ENCODE assay signal across 15 cellular contexts in the genomic region with DNA sequence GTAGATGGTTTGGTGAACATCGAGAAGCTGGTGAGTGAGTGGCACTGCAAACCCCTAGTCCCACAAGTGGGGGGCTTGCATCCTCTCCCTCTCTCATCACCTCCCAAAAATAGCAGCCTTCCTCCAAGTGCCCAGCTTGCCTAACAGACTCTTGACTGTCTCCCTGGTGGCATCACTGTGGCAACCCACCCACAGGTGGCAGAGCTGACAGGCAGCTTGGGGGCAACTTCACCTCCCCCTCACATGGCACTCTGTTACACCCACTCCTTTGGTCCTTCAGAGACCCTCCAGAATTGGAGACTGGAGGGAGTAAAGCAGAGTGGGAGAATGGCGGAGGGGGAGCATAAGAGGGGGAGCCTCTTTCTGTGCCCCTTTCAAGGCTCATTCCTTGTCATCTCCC. TPM values are rescaled to one million over a fixed set of nuclear protein-coding genes. Genes with fewer than 3 reads are reported as not detected.
DNase-seq lines count a peak whose midpoint lies in the region; ATAC-seq and TF ChIP-seq lines count a peak whose summit lies in the region.
"Had no signal": no experiment of that assay in that cellular context is flagged by ENCODE, and none has a peak within 500 bp of the region (broad histone marks: within the 10 kb centered on the region; RNA-seq: fewer than 3 reads in every experiment).

No MANE protein-coding gene starts in this region.

- POLR2A ChIA-PET in activated CD4-positive, alpha-beta T cell treated with anti-CD3 and anti-CD28 coated beads, Interleukin-2, amount 10 ng/mL, durations not matched to agents 7 days and 5 days (lab: Charles Lee): no interaction called here
- POLR2A ChIA-PET in CD4-positive, alpha-beta memory T cell (lab: Charles Lee; ENCODE audit: partially characterized antibody): interaction anchor here (2.2 kb wide), 1 partner anchor 139 kb away, joined by 6 read pairs; a partner anchor contains a TSS

- intact Hi-C loops in activated CD4-positive, alpha-beta T cell treated with anti-CD3 and anti-CD28 coated beads, Interleukin-2, amount 10 ng/mL, durations not matched to agents 24 days and 14 days (cut with micrococcal nuclease): loop anchor here (10.0 kb wide), 1 partner anchor 178 kb away; a partner anchor contains a TSS
- intact Hi-C loops in Right ventricle myocardium superior (cut with DNase I): no loop called here
- intact Hi-C loops in CD4-positive, alpha-beta memory T cell (cut with micrococcal nuclease): no loop called here

- no peak for ATAC-seq in stimulated activated effector memory CD8-positive, alpha-beta T cell treated with anti-CD3 and anti-CD28 coated beads, Interleukin-12 subunit alpha, Interleukin-12 subunit beta, amount 100 ng/mL, for 72 hours
- ATAC-seq in Right ventricle myocardium superior (ENCODE audit: poor library complexity) (no peak), foreskin keratinocyte (no peak)

- H3K27ac ChIP-seq in caudate nucleus (ENCODE audit: low read depth, low read length) (peak overlapping the region; percentile 39), foreskin keratinocyte (no peak overlapping the region)
- no peak overlapping the region for H3K27ac ChIP-seq in CD4-positive, alpha-beta memory T cell (ENCODE audit: low read depth, low read length)
- H3K27ac ChIP-seq: HL-60, SJSA1 had no signal

- no peak overlapping the region for H3K4me3 ChIP-seq in CD4-positive, alpha-beta memory T cell (ENCODE audit: low read length in 2 of 2)
- H3K4me3 ChIP-seq: SJSA1 had no signal

- H3K36me3 ChIP-seq in CD4-positive, alpha-beta memory T cell (ENCODE audit: insufficient read depth, low read length): no peaks in the 10 kb centered on the region
- H3K36me3 ChIP-seq: SJSA1 had no signal

- no peak for DNase-seq in activated CD4-positive, alpha-beta T cell treated with anti-CD3 and anti-CD28 coated beads, Interleukin-2, amount 10 ng/mL, durations not matched to agents 7 days and 5 days
- no peak for DNase-seq in activated CD4-positive, alpha-beta T cell treated with anti-CD3 and anti-CD28 coated beads, Interleukin-2, amount 10 ng/mL, durations not matched to agents 24 days and 14 days
- DNase-seq in caudate nucleus (lab: John Stamatoyannopoulos, UW) (peak in 4 of 61 donors; percentile 17 to 43 (median 30)), Right ventricle myocardium superior (no peak), foreskin keratinocyte (no peak)
- no peak for DNase-seq in stimulated activated effector memory CD8-positive, alpha-beta T cell treated with anti-CD3 and anti-CD28 coated beads, Interleukin-12 subunit alpha, Interleukin-12 subunit beta, amount 100 ng/mL, for 72 hours (ENCODE audit: low spot score in 2 of 2)
- no peak for DNase-seq in CD4-positive, alpha-beta memory T cell
- DNase-seq: 8988T, COR-L47, HFFc6, NCI-H187, NCI-H526 treated with DMSO at 0.1 percent for 48 hours had no signal

- CTCF ChIA-PET in activated CD4-positive, alpha-beta T cell treated with anti-CD3 and anti-CD28 coated beads, Interleukin-2, amount 10 ng/mL, durations not matched to agents 7 days and 5 days (lab: Charles Lee): interaction anchor here (1.0 to 2.5 kb wide), 8 partner anchors 8 to 162 kb away, joined by 3 to 14 read pairs (median 4); a partner anchor contains a TSS
- CTCF ChIA-PET in CD4-positive, alpha-beta memory T cell (lab: Charles Lee; ENCODE audit: partially characterized antibody): interaction anchor here (0.8 to 6.3 kb wide), 15 partner anchors 10 to 235 kb away, joined by 3 to 100 read pairs (median 8); a partner anchor contains a TSS

- no peak overlapping the region for H3K27ac Mint-ChIP-seq in activated CD4-positive, alpha-beta T cell treated with anti-CD3 and anti-CD28 coated beads, Interleukin-2, amount 10 ng/mL, durations not matched to agents 7 days and 5 days
- H3K27ac Mint-ChIP-seq in activated CD4-positive, alpha-beta T cell treated with anti-CD3 and anti-CD28 coated beads, Interleukin-2, amount 10 ng/mL, durations not matched to agents 24 days and 14 days: no peak overlapping the region
- H3K27ac Mint-ChIP-seq in IgD-negative memory B cell: peak overlapping the region in 2 of 3 donors; percentile 46 to 92
- H3K27ac Mint-ChIP-seq in stimulated activated effector memory CD8-positive, alpha-beta T cell treated with anti-CD3 and anti-CD28 coated beads, Interleukin-12 subunit alpha, Interleukin-12 subunit beta, amount 100 ng/mL, for 72 hours: peak overlapping the region; percentile 80
- H3K27ac Mint-ChIP-seq in CD4-positive, alpha-beta memory T cell: no peak overlapping the region
- H3K27ac Mint-ChIP-seq: HFFc6 had no signal

- H3K4me1 Mint-ChIP-seq in activated CD4-positive, alpha-beta T cell treated with anti-CD3 and anti-CD28 coated beads, Interleukin-2, amount 10 ng/mL, durations not matched to agents 7 days and 5 days: peaks cover 27% of the 10 kb centered on the region
- H3K4me1 Mint-ChIP-seq in activated CD4-positive, alpha-beta T cell treated with anti-CD3 and anti-CD28 coated beads, Interleukin-2, amount 10 ng/mL, durations not matched to agents 24 days and 14 days: peaks cover 8% of the 10 kb centered on the region
- H3K4me1 Mint-ChIP-seq in IgD-negative memory B cell: peaks cover 5% of the 10 kb centered on the region in 3 donors
- peaks cover 5% of the 10 kb centered on the region for H3K4me1 Mint-ChIP-seq in stimulated activated effector memory CD8-positive, alpha-beta T cell treated with anti-CD3 and anti-CD28 coated beads, Interleukin-12 subunit alpha, Interleukin-12 subunit beta, amount 100 ng/mL, for 72 hours
- peaks cover 0 to 11% (median 7%) of the 10 kb centered on the region in 4 donors for H3K4me1 Mint-ChIP-seq in CD4-positive, alpha-beta memory T cell

- H3K27me3 ChIP-seq in foreskin keratinocyte: no peaks in the 10 kb centered on the region
- H3K27me3 ChIP-seq in CD4-positive, alpha-beta memory T cell (ENCODE audit: insufficient read depth, low read length): no peaks in the 10 kb centered on the region
- H3K27me3 ChIP-seq: SJSA1 had no signal

- H3K27me3 Mint-ChIP-seq in activated CD4-positive, alpha-beta T cell treated with anti-CD3 and anti-CD28 coated beads, Interleukin-2, amount 10 ng/mL, durations not matched to agents 7 days and 5 days: peaks cover 8% of the 10 kb centered on the region
- peaks cover 6% of the 10 kb centered on the region for H3K27me3 Mint-ChIP-seq in activated CD4-positive, alpha-beta T cell treated with anti-CD3 and anti-CD28 coated beads, Interleukin-2, amount 10 ng/mL, durations not matched to agents 24 days and 14 days
- H3K27me3 Mint-ChIP-seq in IgD-negative memory B cell: no peaks in the 10 kb centered on the region
- H3K27me3 Mint-ChIP-seq in CD4-positive, alpha-beta memory T cell: no peaks in the 10 kb centered on the region

- H3K4me1 ChIP-seq in foreskin keratinocyte: no peaks in the 10 kb centered on the region
- H3K4me1 ChIP-seq in CD4-positive, alpha-beta memory T cell (ENCODE audit: insufficient read depth, low read length): peaks cover 6% of the 10 kb centered on the region

- H3K36me3 Mint-ChIP-seq in activated CD4-positive, alpha-beta T cell treated with anti-CD3 and anti-CD28 coated beads, Interleukin-2, amount 10 ng/mL, durations not matched to agents 7 days and 5 days (ENCODE audit: low read depth): no peaks in the 10 kb centered on the region
- peaks cover 6% of the 10 kb centered on the region for H3K36me3 Mint-ChIP-seq in activated CD4-positive, alpha-beta T cell treated with anti-CD3 and anti-CD28 coated beads, Interleukin-2, amount 10 ng/mL, durations not matched to agents 24 days and 14 days (ENCODE audit: low read depth)
- peaks cover 2% of the 10 kb centered on the region for H3K36me3 Mint-ChIP-seq in IgD-negative memory B cell
- H3K36me3 Mint-ChIP-seq in stimulated activated effector memory CD8-positive, alpha-beta T cell treated with anti-CD3 and anti-CD28 coated beads, Interleukin-12 subunit alpha, Interleukin-12 subunit beta, amount 100 ng/mL, for 72 hours: no peaks in the 10 kb centered on the region
- peaks cover 0 to 2% of the 10 kb centered on the region in 2 donors for H3K36me3 Mint-ChIP-seq in CD4-positive, alpha-beta memory T cell

- TF ChIP-seq CTCF in foreskin keratinocyte (conservative IDR thresholded peaks at IDR 0.05): no peak

- H3K9me3 ChIP-seq in CD4-positive, alpha-beta memory T cell (ENCODE audit: control insufficient read depth in 1 of 2, low read length in 2 of 2): no peaks in the 10 kb centered on the region
- H3K9me3 ChIP-seq: SJSA1 had no signal

- peak overlapping the region; percentile 19 for H3K4me3 Mint-ChIP-seq in activated CD4-positive, alpha-beta T cell treated with anti-CD3 and anti-CD28 coated beads, Interleukin-2, amount 10 ng/mL, durations not matched to agents 7 days and 5 days
- no peak overlapping the region for H3K4me3 Mint-ChIP-seq in activated CD4-positive, alpha-beta T cell treated with anti-CD3 and anti-CD28 coated beads, Interleukin-2, amount 10 ng/mL, durations not matched to agents 24 days and 14 days
- H3K4me3 Mint-ChIP-seq in IgD-negative memory B cell: peak overlapping the region in 3 of 4 donors; percentile 38 to 68 (median 45)
- H3K4me3 Mint-ChIP-seq in stimulated activated effector memory CD8-positive, alpha-beta T cell treated with anti-CD3 and anti-CD28 coated beads, Interleukin-12 subunit alpha, Interleukin-12 subunit beta, amount 100 ng/mL, for 72 hours: no peak overlapping the region
- peak overlapping the region in 2 of 8 donors; percentile 34 to 43 for H3K4me3 Mint-ChIP-seq in CD4-positive, alpha-beta memory T cell
- H3K4me3 Mint-ChIP-seq: HFFc6 had no signal

- H3K9me3 Mint-ChIP-seq in activated CD4-positive, alpha-beta T cell treated with anti-CD3 and anti-CD28 coated beads, Interleukin-2, amount 10 ng/mL, durations not matched to agents 7 days and 5 days: no peaks in the 10 kb centered on the region
- H3K9me3 Mint-ChIP-seq in activated CD4-positive, alpha-beta T cell treated with anti-CD3 and anti-CD28 coated beads, Interleukin-2, amount 10 ng/mL, durations not matched to agents 24 days and 14 days: no peaks in the 10 kb centered on the region
- no peaks in the 10 kb centered on the region for H3K9me3 Mint-ChIP-seq in IgD-negative memory B cell
- no peaks in the 10 kb centered on the region for H3K9me3 Mint-ChIP-seq in stimulated activated effector memory CD8-positive, alpha-beta T cell treated with anti-CD3 and anti-CD28 coated beads, Interleukin-12 subunit alpha, Interleukin-12 subunit beta, amount 100 ng/mL, for 72 hours
- no peaks in the 10 kb centered on the region for H3K9me3 Mint-ChIP-seq in CD4-positive, alpha-beta memory T cell
- H3K9me3 Mint-ChIP-seq: HFFc6 had no signal

RNA-seq across cellular contexts. Expression of a gene that starts 15.7 kb away (rescaled TPM):
- 1 to 10 TPM; 4.0 to 5.1 TPM for total RNA-seq in activated CD4-positive, alpha-beta T cell treated with anti-CD3 and anti-CD28 coated beads, Interleukin-2, amount 10 ng/mL, durations not matched to agents 7 days and 5 days
- 11.5 and 11.9 TPM in 2 replicates for total RNA-seq in activated CD4-positive, alpha-beta T cell treated with anti-CD3 and anti-CD28 coated beads, Interleukin-2, amount 10 ng/mL, durations not matched to agents 24 days and 14 days
- polyA plus RNA-seq in IgD-negative memory B cell (0.69 TPM), foreskin keratinocyte (3.6 and 6.1 TPM in 2 replicates)
- total RNA-seq in Right ventricle myocardium superior (2.7 TPM), foreskin keratinocyte (5.0 and 8.4 TPM in 2 replicates)
- 1 to 10 TPM; 5.4 to 6.5 TPM for total RNA-seq in CD4-positive, alpha-beta memory T cell
- polyA plus RNA-seq in CD4-positive, alpha-beta memory T cell: under 1 TPM in 1 of 2 donors, not detected in 1; 0.13 TPM

RNA-seq across cellular contexts. Expression of a gene that starts 26.1 kb away (rescaled TPM):
- 10 to 100 TPM; 23.7 to 26.7 TPM for total RNA-seq in activated CD4-positive, alpha-beta T cell treated with anti-CD3 and anti-CD28 coated beads, Interleukin-2, amount 10 ng/mL, durations not matched to agents 7 days and 5 days
- 19.9 and 25.5 TPM in 2 replicates for total RNA-seq in activated CD4-positive, alpha-beta T cell treated with anti-CD3 and anti-CD28 coated beads, Interleukin-2, amount 10 ng/mL, durations not matched to agents 24 days and 14 days
- 11.4 TPM for polyA plus RNA-seq in IgD-negative memory B cell
- 11.8 TPM for total RNA-seq in Right ventricle myocardium superior
- total RNA-seq in foreskin keratinocyte: 12.7 and 13.0 TPM in 2 replicates
- 6.5 and 7.4 TPM in 2 replicates for polyA plus RNA-seq in foreskin keratinocyte
- total RNA-seq in CD4-positive, alpha-beta memory T cell: 10 to 100 TPM; 34.4 to 34.7 TPM
- polyA plus RNA-seq in CD4-positive, alpha-beta memory T cell: 10 to 100 TPM in 1 of 2 donors, 1 to 10 TPM in 1; 5.2 to 13.6 TPM

RNA-seq across cellular contexts. Expression of a gene that starts 52.6 kb away (rescaled TPM):
- 10 to 100 TPM; 84.8 to 89.2 TPM for total RNA-seq in activated CD4-positive, alpha-beta T cell treated with anti-CD3 and anti-CD28 coated beads, Interleukin-2, amount 10 ng/mL, durations not matched to agents 7 days and 5 days
- 108 and 109 TPM in 2 replicates for total RNA-seq in activated CD4-positive, alpha-beta T cell treated with anti-CD3 and anti-CD28 coated beads, Interleukin-2, amount 10 ng/mL, durations not matched to agents 24 days and 14 days
- polyA plus RNA-seq in IgD-negative memory B cell: 49.9 TPM
- 45.9 TPM for total RNA-seq in Right ventricle myocardium superior
- 34.7 and 35.6 TPM in 2 replicates for total RNA-seq in foreskin keratinocyte
- polyA plus RNA-seq in foreskin keratinocyte: 23.7 and 25.1 TPM in 2 replicates
- 100 to 1,000 TPM; 142 to 146 TPM for total RNA-seq in CD4-positive, alpha-beta memory T cell
- polyA plus RNA-seq in CD4-positive, alpha-beta memory T cell: 10 to 100 TPM; 31.1 to 54.2 TPM

Comparison
In these comparisons a context has a peak if more than half of its experiments do, and no peak if none do; other contexts are left out.
1. H3K4me3 Mint-ChIP-seq: peak in activated CD4-positive, alpha-beta T cell treated with anti-CD3 and anti-CD28 coated beads, Interleukin-2, amount 10 ng/mL, durations not matched to agents 7 days and 5 days (single experiment) and IgD-negative memory B cell (3 of 4); none in activated CD4-positive, alpha-beta T cell treated with anti-CD3 and anti-CD28 coated beads, Interleukin-2, amount 10 ng/mL, durations not matched to agents 24 days and 14 days (single experiment) and stimulated activated effector memory CD8-positive, alpha-beta T cell treated with anti-CD3 and anti-CD28 coated beads, Interleukin-12 subunit alpha, Interleukin-12 subunit beta, amount 100 ng/mL, for 72 hours (single experiment).
2. H3K27ac Mint-ChIP-seq: peak in IgD-negative memory B cell (2 of 3) and stimulated activated effector memory CD8-positive, alpha-beta T cell treated with anti-CD3 and anti-CD28 coated beads, Interleukin-12 subunit alpha, Interleukin-12 subunit beta, amount 100 ng/mL, for 72 hours (single experiment); none in activated CD4-positive, alpha-beta T cell treated with anti-CD3 and anti-CD28 coated beads, Interleukin-2, amount 10 ng/mL, durations not matched to agents 7 days and 5 days (single experiment), activated CD4-positive, alpha-beta T cell treated with anti-CD3 and anti-CD28 coated beads, Interleukin-2, amount 10 ng/mL, durations not matched to agents 24 days and 14 days (single experiment) and CD4-positive, alpha-beta memory T cell (0 of 7).